26 cellular contexts compared by ENCODE assay signal in the genomic region with DNA sequence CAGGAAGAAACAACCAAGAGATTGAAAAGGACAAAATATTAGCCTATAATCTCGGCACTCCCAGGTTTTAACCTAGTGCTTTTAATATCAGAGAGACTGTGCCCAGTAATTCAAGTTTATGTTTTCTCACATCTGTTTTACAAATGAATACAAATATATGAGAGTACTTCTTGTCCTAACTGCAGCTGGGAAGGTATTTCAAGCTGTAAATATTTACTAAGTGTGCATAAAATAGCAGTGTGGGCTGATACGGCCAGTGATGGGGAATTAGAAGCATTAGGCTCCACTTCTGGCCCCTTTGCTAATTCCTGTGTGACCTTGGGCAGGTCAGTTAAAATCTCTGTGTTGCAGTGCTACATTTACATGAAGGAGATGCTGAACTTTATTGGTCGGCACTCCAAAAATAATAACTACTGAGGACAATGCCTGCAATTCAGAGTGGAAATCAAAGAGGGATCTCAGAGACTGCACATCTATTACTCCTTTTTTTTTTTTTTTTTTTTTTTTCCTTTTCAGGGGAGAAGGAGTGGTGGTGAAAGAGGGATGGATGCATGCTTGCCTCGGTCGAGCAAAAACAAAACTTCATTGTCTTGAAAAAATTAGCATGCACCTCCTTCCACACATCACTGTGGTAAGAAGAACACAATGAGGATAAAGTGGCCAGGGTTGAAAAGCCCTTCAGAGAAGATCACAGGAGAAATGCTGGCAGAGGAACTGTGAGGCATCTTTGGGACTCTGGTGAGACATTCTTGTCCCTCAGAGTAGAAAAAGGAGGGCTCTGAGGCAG. TPM values are rescaled to one million over a fixed set of nuclear protein-coding genes. Genes with fewer than 3 reads are reported as not detected.
"Had no signal": no experiment of that assay in that cellular context is flagged by ENCODE, and none has a peak within 500 bp of the region (broad histone marks: within the 10 kb centered on the region; RNA-seq: fewer than 3 reads in every experiment).

No MANE protein-coding gene starts in this region.

- H3K4me3 ChIP-seq: esophagus squamous epithelium, gastroesophageal sphincter, hepatocyte, left ventricle myocardium inferior, spleen, testis, transverse colon had no signal

- H3K27ac ChIP-seq: gastroesophageal sphincter, hepatocyte, left ventricle myocardium inferior, parathyroid adenoma, spleen, testis had no signal

- ATAC-seq: activated CD8-positive, alpha-beta T cell treated with anti-CD3 and anti-CD28 coated beads for 36 hours; activated T-cell treated with anti-CD3 and anti-CD28 coated beads, Interleukin-2, amount 50 U/mL, for 4 hours; activated T-helper 17 cell treated with anti-CD3 and anti-CD28 coated beads, Interleukin-2, amount 50 U/mL, for 72 hours; gastroesophageal sphincter; naive thymus-derived CD4-positive, alpha-beta T cell; right cardiac atrium had no signal

- H3K9ac ChIP-seq: parathyroid adenoma had no signal

- H3K9me3 ChIP-seq: esophagus squamous epithelium, gastroesophageal sphincter, left ventricle myocardium inferior, spleen, testis, transverse colon had no signal

- H3K27me3 ChIP-seq: esophagus squamous epithelium, hepatocyte, testis, transverse colon had no signal

- H3K4me1 ChIP-seq: gastroesophageal sphincter, parathyroid adenoma, spleen had no signal

- DNase-seq: activated B cell treated with CpG ODN at 0.5 μM for 24 hours; activated CD4-positive, alpha-beta T cell treated with anti-CD3 and anti-CD28 coated beads, Interleukin-2, amount 50 U/mL, for 1 hour; activated CD8-positive, alpha-beta T cell treated with anti-CD3 and anti-CD28 coated beads for 36 hours; activated gamma-delta T cell treated with Interleukin-2 at 50 U/mL for 16 hours; activated naive CD4-positive, alpha-beta T cell treated with anti-CD3 and anti-CD28 coated beads, Interleukin-2, amount 50 U/mL, for 16 hours; activated T-cell treated with anti-CD3 and anti-CD28 coated beads, Interleukin-2, amount 50 U/mL, for 4 hours; amniotic stem cell; caudate nucleus; endodermal cell; esophagus squamous epithelium; islet precursor cell; left ventricle myocardium inferior; mammary epithelial cell; midbrain; naive thymus-derived CD4-positive, alpha-beta T cell; occipital lobe; right cardiac atrium; spleen; stimulated activated naive CD4-positive, alpha-beta T cell treated with Interleukin-2 at 50 U/mL for 16 hours; T-helper 2 cell; testis; transverse colon had no signal

- H3K36me3 ChIP-seq: esophagus squamous epithelium, gastroesophageal sphincter, left ventricle myocardium inferior, spleen, transverse colon had no signal

RNA-seq across cellular contexts. Expression of a gene that starts 44.6 kb away (rescaled TPM):
- total RNA-seq: activated B cell treated with CpG ODN at 0.5 μM for 24 hours; activated CD8-positive, alpha-beta T cell treated with anti-CD3 and anti-CD28 coated beads for 36 hours; activated T-helper 17 cell treated with anti-CD3 and anti-CD28 coated beads, Interleukin-2, amount 50 U/mL, for 72 hours; naive thymus-derived CD4-positive, alpha-beta T cell had no signal
